8 cellular contexts compared by ENCODE assay signal in the genomic region with DNA sequence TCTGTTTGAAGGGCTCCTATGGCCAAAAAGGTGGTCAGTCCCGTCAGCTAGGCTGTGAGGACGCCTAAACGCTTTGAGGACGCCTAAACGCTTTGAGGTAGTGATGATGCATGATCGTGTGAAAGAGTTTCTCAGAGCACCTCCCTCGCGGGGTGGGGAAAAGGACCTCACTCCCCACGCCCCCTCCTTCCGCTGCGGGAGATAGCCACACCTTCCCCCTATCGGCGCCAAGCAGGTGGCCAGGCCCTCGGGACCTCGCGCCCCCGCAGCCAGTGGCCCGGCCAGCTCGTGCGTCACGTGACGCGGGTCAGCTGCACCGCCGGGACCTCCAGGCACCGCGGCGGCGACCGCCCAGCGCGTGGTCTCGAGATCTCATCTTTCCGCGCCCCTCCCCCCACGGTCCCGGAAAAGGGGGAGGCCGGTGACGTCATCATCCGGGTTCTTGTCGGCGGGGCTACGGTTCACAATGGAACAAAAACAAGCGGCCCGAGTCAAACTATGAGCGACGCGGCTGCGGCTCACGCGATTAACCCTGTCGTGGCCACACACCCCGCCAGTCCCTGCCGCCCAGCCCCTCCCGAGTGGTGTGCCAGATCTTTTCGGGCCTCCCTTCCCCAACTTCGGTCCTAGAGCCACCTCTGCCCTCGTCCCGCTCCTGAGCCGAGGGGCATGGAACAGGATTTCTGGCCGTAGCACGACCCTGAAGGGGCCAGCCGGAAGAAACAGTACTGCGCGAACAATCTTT. TPM values are rescaled to one million over a fixed set of nuclear protein-coding genes. Genes with fewer than 3 reads are reported as not detected.
DNase-seq lines count a peak whose midpoint lies in the region; ATAC-seq and TF ChIP-seq lines count a peak whose summit lies in the region.

No MANE protein-coding gene starts in this region.

- H4K20me1 ChIP-seq in KMS-11 (ENCODE audit: insufficient read depth): no peaks in the 10 kb centered on the region

- H3K9me3 ChIP-seq in Panc1 (ENCODE audit: control insufficient read depth, insufficient read depth, low read depth, low read length): no peaks in the 10 kb centered on the region
- H3K9me3 ChIP-seq in mucosa of stomach (ENCODE audit: control insufficient read depth, low read length): no peaks in the 10 kb centered on the region

- H3K79me2 ChIP-seq in KMS-11 (ENCODE audit: insufficient read depth, low read depth): peaks cover 35% of the 10 kb centered on the region

- peak; percentile 88 for DNase-seq in DMS79 treated with DMSO at 0.1 percent for 48 hours (lab: John Stamatoyannopoulos, UW)
- peak; percentile 67 for DNase-seq in Panc1 (ENCODE audit: low read depth, low spot score)
- DNase-seq in activated T-cell treated with anti-CD3 and anti-CD28 coated beads, Interleukin-2, amount 50 U/mL, for 72 hours: peak; percentile 94 to 98
- peak; percentile 97 for DNase-seq in stimulated activated CD8-positive, alpha-beta memory T cell treated with anti-CD3 and anti-CD28 coated beads, Interleukin-4, amount 100 ng/mL, for 48 hours

- ATAC-seq in GM21786 (IDR thresholded peaks at IDR 0.05; ENCODE audit: unreplicated experiment): peak; percentile 64
- ATAC-seq in Panc1: peak; percentile 82
- ATAC-seq in activated T-cell treated with anti-CD3 and anti-CD28 coated beads, Interleukin-2, amount 50 U/mL, for 72 hours (replicated peaks in 1 of 2): peak; percentile 74 to 75
- peak; percentile 84 for ATAC-seq in esophagus mucosa

- BruUV-seq in Panc1 (replicated peaks; lab: Mats Ljungman, UMichigan): no TSS peak

- H3K4me1 Mint-ChIP-seq in activated T-cell treated with anti-CD3 and anti-CD28 coated beads, Interleukin-2, amount 50 U/mL, for 72 hours (ENCODE audit: low read depth): peaks cover 41% of the 10 kb centered on the region

- peaks cover 22% of the 10 kb centered on the region for H3K4me1 ChIP-seq in KMS-11 (ENCODE audit: low read depth, poor library complexity, severe bottlenecking)
- peaks cover 7% of the 10 kb centered on the region for H3K4me1 ChIP-seq in Panc1 (ENCODE audit: control insufficient read depth, insufficient read depth, low read length)
- H3K4me1 ChIP-seq in mucosa of stomach (ENCODE audit: control insufficient read depth, insufficient read depth, low read length): peaks cover 12% of the 10 kb centered on the region

- peak overlapping the region; percentile 80 for H2AFZ ChIP-seq in KMS-11 (ENCODE audit: low read depth)

- H3K27me3 ChIP-seq in KMS-11 (ENCODE audit: insufficient read depth, low read depth): no peaks in the 10 kb centered on the region
- no peaks in the 10 kb centered on the region for H3K27me3 ChIP-seq in Panc1 (ENCODE audit: control insufficient read depth, insufficient read depth, low read length)
- no peaks in the 10 kb centered on the region for H3K27me3 ChIP-seq in mucosa of stomach (ENCODE audit: control insufficient read depth, insufficient read depth, low read length)

- H3K36me3 ChIP-seq in KMS-11 (ENCODE audit: insufficient read depth) (no peaks in the 10 kb centered on the region), Panc1 (ENCODE audit: control insufficient read depth, insufficient read depth, low read length) (no peaks in the 10 kb centered on the region), mucosa of stomach (ENCODE audit: control insufficient read depth, insufficient read depth, low read length) (no peaks in the 10 kb centered on the region)

- peak overlapping the region; percentile 67 for H3K4me2 ChIP-seq in KMS-11

- no peak for TF ChIP-seq CTCF in KMS-11 (conservative IDR thresholded peaks at IDR 0.05; ENCODE audit: low read depth, low read length)
- TF ChIP-seq CTCF in Panc1 (IDR thresholded peaks at IDR 0.05): no peak

- H3K9ac ChIP-seq in KMS-11 (peak overlapping the region; percentile 99), mucosa of stomach (ENCODE audit: low read length) (peak overlapping the region; percentile 96)

- POLR2A ChIA-PET in Panc1 (lab: Charles Lee): interaction anchor here (0.7 kb wide), 1 partner anchor 75 kb away, joined by 3 read pairs; no protein-coding TSS in a partner anchor

- intact Hi-C loops in Panc1 (cut with micrococcal nuclease; ENCODE audit: unreplicated experiment): no loop called here

- H3K9me3 Mint-ChIP-seq in activated T-cell treated with anti-CD3 and anti-CD28 coated beads, Interleukin-2, amount 50 U/mL, for 72 hours: no peaks in the 10 kb centered on the region

- H3K27me3 Mint-ChIP-seq in activated T-cell treated with anti-CD3 and anti-CD28 coated beads, Interleukin-2, amount 50 U/mL, for 72 hours (ENCODE audit: low read depth): peaks cover 13% of the 10 kb centered on the region

- in situ Hi-C loops in Panc1 (cut with HindIII; ENCODE audit: low pct_unique_long_range_greater_than_20kb, low sequenced_read_pairs): no loop called here

- peaks cover 0 to 18% of the 10 kb centered on the region in 2 donors for H3K36me3 Mint-ChIP-seq in activated T-cell treated with anti-CD3 and anti-CD28 coated beads, Interleukin-2, amount 50 U/mL, for 72 hours (ENCODE audit: insufficient read depth in 2 of 2)

- H3K27ac Mint-ChIP-seq in activated T-cell treated with anti-CD3 and anti-CD28 coated beads, Interleukin-2, amount 50 U/mL, for 72 hours: peak overlapping the region; percentile 96

- H3K27ac ChIP-seq in KMS-11 (peak overlapping the region; percentile 100), Panc1 (ENCODE audit: low read length) (peak overlapping the region; percentile 81)

- H3K4me3 ChIP-seq in KMS-11 (IDR thresholded peaks at IDR 0.05; ENCODE audit: insufficient read depth, low read depth, low read length) (no peak overlapping the region), Panc1 (ENCODE audit: low read depth in 2 of 2, low read length in 2 of 2) (peak overlapping the region; percentile 65 to 67), mucosa of stomach (ENCODE audit: low read length) (peak overlapping the region; percentile 58)

- peak overlapping the region; percentile 96 to 97 for H3K4me3 Mint-ChIP-seq in activated T-cell treated with anti-CD3 and anti-CD28 coated beads, Interleukin-2, amount 50 U/mL, for 72 hours

- CTCF ChIA-PET in Panc1 (lab: Charles Lee): no interaction called here

RNA-seq across cellular contexts. Expression of a gene that starts 0.7 kb away (rescaled TPM):
- total RNA-seq in Panc1 (2021; ENCODE audit: unreplicated experiment) (44.4 TPM), esophagus mucosa (47.3 TPM)
- polyA plus RNA-seq in Panc1 (2012; ENCODE audit: insufficient read length): 15.4 TPM
- 10 to 100 TPM; 70.1 to 95.1 TPM for total RNA-seq in activated T-cell treated with anti-CD3 and anti-CD28 coated beads, Interleukin-2, amount 50 U/mL, for 72 hours
